27 cellular contexts compared by ENCODE assay signal in the genomic region with DNA sequence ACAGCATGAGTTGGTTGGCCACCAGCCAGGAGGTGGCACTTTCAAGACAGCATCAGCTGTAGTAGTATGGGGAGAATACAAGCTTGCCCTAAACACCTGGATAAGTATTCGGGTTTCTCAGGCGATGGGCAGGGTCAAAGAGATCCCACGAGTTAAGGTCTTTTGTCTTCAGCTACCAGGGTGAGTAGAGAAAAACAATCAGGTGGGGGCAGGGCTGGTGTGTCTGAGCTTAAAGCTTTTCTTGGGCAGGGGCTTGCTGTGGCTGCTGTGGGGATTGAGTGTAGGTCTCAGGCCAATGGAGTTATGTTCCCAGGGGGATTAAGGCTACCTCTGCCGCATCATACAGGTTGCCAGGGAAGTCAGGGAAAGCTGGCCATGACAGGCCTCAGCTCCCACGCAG. TPM values are rescaled to one million over a fixed set of nuclear protein-coding genes. Genes with fewer than 3 reads are reported as not detected.
"Had no signal": no experiment of that assay in that cellular context is flagged by ENCODE, and none has a peak within 500 bp of the region (broad histone marks: within the 10 kb centered on the region; RNA-seq: fewer than 3 reads in every experiment).

No MANE protein-coding gene starts in this region.

- H3K36me3 ChIP-seq: heart left ventricle, lower lobe of right lung, neutrophil, ovary, right atrium auricular region, thyroid gland, upper lobe of right lung had no signal

- H3K4me3 Mint-ChIP-seq: activated T-cell treated with anti-CD3 and anti-CD28 coated beads, Interleukin-2, amount 50 U/mL, for 24 hours; activated T-helper 17 cell treated with anti-CD3 and anti-CD28 coated beads, Interleukin-2, amount 50 U/mL, for 72 hours; brain; immature natural killer cell; mesothelial cell of epicardium; naive thymus-derived CD8-positive, alpha-beta T cell; stimulated activated naive CD8-positive, alpha-beta T cell treated with anti-CD3 and anti-CD28 coated beads, Interleukin-15, Interleukin-2, amounts not matched to agents 100 ng/mL and 50 ng/mL, for 24 hours had no signal

- H3K9me3 Mint-ChIP-seq: activated T-helper 17 cell treated with anti-CD3 and anti-CD28 coated beads, Interleukin-2, amount 50 U/mL, for 72 hours; immature natural killer cell; stimulated activated naive CD8-positive, alpha-beta T cell treated with anti-CD3 and anti-CD28 coated beads, Interleukin-15, Interleukin-2, amounts not matched to agents 100 ng/mL and 50 ng/mL, for 24 hours had no signal

- H3K27ac Mint-ChIP-seq: activated naive CD4-positive, alpha-beta T cell treated with anti-CD3 and anti-CD28 coated beads, Interleukin-2, amount 50 U/mL, for 72 hours; activated T-cell treated with anti-CD3 and anti-CD28 coated beads, Interleukin-2, amount 50 U/mL, for 24 hours; activated T-helper 17 cell treated with anti-CD3 and anti-CD28 coated beads, Interleukin-2, amount 50 U/mL, for 72 hours; immature natural killer cell; mesothelial cell of epicardium; stimulated activated naive CD8-positive, alpha-beta T cell treated with anti-CD3 and anti-CD28 coated beads, Interleukin-15, Interleukin-2, amounts not matched to agents 100 ng/mL and 50 ng/mL, for 24 hours had no signal

- H3K4me3 ChIP-seq: heart left ventricle, lower lobe of right lung, ovary, psoas muscle, right atrium auricular region, thyroid gland, upper lobe of right lung had no signal

- ATAC-seq: activated naive CD4-positive, alpha-beta T cell treated with anti-CD3 and anti-CD28 coated beads, Interleukin-2, amount 50 U/mL, for 72 hours; activated T-helper 17 cell treated with anti-CD3 and anti-CD28 coated beads, Interleukin-2, amount 50 U/mL, for 72 hours; heart left ventricle; left lobe of liver; lower lobe of right lung; naive thymus-derived CD8-positive, alpha-beta T cell; psoas muscle; upper lobe of right lung had no signal

- H3K9me3 ChIP-seq: lower lobe of right lung, neutrophil, ovary, psoas muscle, right atrium auricular region, thyroid gland, upper lobe of right lung had no signal

- H3K27me3 ChIP-seq: ovary, right atrium auricular region, thyroid gland had no signal

- H3K4me1 ChIP-seq: heart left ventricle, lower lobe of right lung, psoas muscle, right atrium auricular region, thyroid gland, upper lobe of right lung had no signal

- H3K36me3 Mint-ChIP-seq: brain, immature natural killer cell, mesothelial cell of epicardium had no signal

- H3K4me1 Mint-ChIP-seq: activated T-helper 17 cell treated with anti-CD3 and anti-CD28 coated beads, Interleukin-2, amount 50 U/mL, for 72 hours; immature natural killer cell; mesothelial cell of epicardium; naive thymus-derived CD8-positive, alpha-beta T cell had no signal

- H3K27ac ChIP-seq: heart left ventricle, lower lobe of right lung, neutrophil, ovary, psoas muscle, right atrium auricular region, thyroid gland, upper lobe of right lung, VCaP had no signal

- DNase-seq: activated CD4-positive, CD25-positive, alpha-beta regulatory T cell treated with anti-CD3 and anti-CD28 coated beads, Interleukin-2, amount 50 U/mL, for 72 hours; activated CD8-positive, alpha-beta memory T cell treated with anti-CD3 and anti-CD28 coated beads for 24 hours; activated CD8-positive, alpha-beta memory T cell treated with anti-CD3 and anti-CD28 coated beads, Interleukin-2, amount 50 U/mL, for 4 hours; activated T-cell treated with anti-CD3 and anti-CD28 coated beads, Interleukin-2, amount 50 U/mL, for 24 hours; aorta; heart left ventricle; immature natural killer cell; lower lobe of right lung; naive thymus-derived CD8-positive, alpha-beta T cell; ovary; psoas muscle; thyroid gland; upper lobe of right lung had no signal

RNA-seq across cellular contexts. Expression of gene C5orf47, which starts 7.6 kb away (rescaled TPM):
- total RNA-seq: activated naive CD4-positive, alpha-beta T cell treated with anti-CD3 and anti-CD28 coated beads, Interleukin-2, amount 50 U/mL, for 72 hours; activated T-helper 17 cell treated with anti-CD3 and anti-CD28 coated beads, Interleukin-2, amount 50 U/mL, for 72 hours; aorta; chondrocyte; epithelial cell of proximal tubule; fibroblast of villous mesenchyme; kidney epithelial cell; left lobe of liver; lower lobe of right lung; mesothelial cell of epicardium; naive thymus-derived CD8-positive, alpha-beta T cell; ovary; T-helper 2 cell treated with Interferon-gamma antibody and Interleukin-4, amounts not matched to agents 100 ng/mL and 5 ng/mL, for 36 hours; upper lobe of right lung had no signal
- polyA plus RNA-seq: aorta; immature natural killer cell; naive thymus-derived CD8-positive, alpha-beta T cell had no signal
